ENCODE assay signal across 8 cellular contexts in genomic region chr10:75111367-75111905, GRCh38. TPM values are rescaled to one million over a fixed set of nuclear protein-coding genes. Genes with fewer than 3 reads are reported as not detected.
DNase-seq lines count a peak whose midpoint lies in the region; ATAC-seq, FAIRE-seq and TF ChIP-seq lines count a peak whose summit lies in the region.

Gene SAMD8 (plus strand): TSS chr10:75111656. CDS start chr10:75150529, 38,873 bp downstream.

- intact Hi-C loops in Right ventricle myocardium inferior (cut with DNase I) (loop anchor here (2.0 to 5.0 kb wide), 4 partner anchors 56 to 284 kb away; partner anchors contain the start of genes KAT6B and VDAC2), pancreas (cut with DNase I) (no loop called here)

- H3K9me3 ChIP-seq in pancreas (no peaks in the 10 kb centered on the region), thymus (ENCODE audit: control insufficient read depth) (no peaks in the 10 kb centered on the region)

- ATAC-seq in Right ventricle myocardium inferior (peak; percentile 93), pancreas (peak; percentile 89 to 93 (median 92))

- no peak for FAIRE-seq in pancreas (lab: Jason Lieb, UNC)

- H3K27me3 ChIP-seq in pancreas (no peaks in the 10 kb centered on the region), thymus (ENCODE audit: control insufficient read depth, insufficient read depth) (no peaks in the 10 kb centered on the region)

- TF ChIP-seq CTCF in pancreas (IDR thresholded peaks at IDR 0.05), result peak in 3 of 4 donors; percentile 21 to 30 (median 30)

- H3K4me3 ChIP-seq in pancreas (peak within 1 kb of the TSS; percentile 70 to 90 (median 78)), thymus (ENCODE audit: low read length) (peak within 1 kb of the TSS; percentile 88)

- H3K27ac ChIP-seq in pancreas (peak within 1 kb of the TSS; percentile 79 to 94 (median 87)), thymus (ENCODE audit: low read depth) (peak within 1 kb of the TSS; percentile 97)

- H3K36me3 ChIP-seq in pancreas (no peaks in the 10 kb centered on the region), thymus (ENCODE audit: control insufficient read depth, insufficient read depth) (no peaks in the 10 kb centered on the region)

- 1% methylated on average over 31 to 61 of the region's 61 CpGs for WGBS in pancreas, 2 donors
- WGBS in thymus, result under 1% methylated on average over 61 of the region's 61 CpGs

- DNase-seq in EL, result peak; percentile 97
- peak; percentile 95 for DNase-seq in H4 (ENCODE audit: low spot score)
- peak; percentile 64 for DNase-seq in NCI-H1048 (lab: John Stamatoyannopoulos, UW)
- peak; percentile 90 for DNase-seq in SW480 (ENCODE audit: low spot score)
- peak; percentile 95 for DNase-seq in activated naive CD8-positive, alpha-beta T cell treated with anti-CD3 and anti-CD28 coated beads, Interleukin-2, amount 50 U/mL, for 16 hours (ENCODE audit: low read depth, low spot score)
- DNase-seq in Right ventricle myocardium inferior (ENCODE audit: missing footprints), result peak; percentile 99
- peak; percentile 94 to 99 (median 96) for DNase-seq in pancreas

- H3K4me1 ChIP-seq in pancreas, result peaks cover 6 to 7% (median 6%) of the 10 kb centered on the region in 3 donors
- peaks cover 10% of the 10 kb centered on the region for H3K4me1 ChIP-seq in thymus (ENCODE audit: control insufficient read depth, insufficient read depth, low read length)

RNA-seq across cellular contexts. Expression of gene SAMD8, which starts in this region (rescaled TPM):
- 10.9 and 11.2 TPM in 2 replicates for total RNA-seq in H4 (2014; rRNA removed; shearing (Covaris generic))
- 21.9 TPM for total RNA-seq in Right ventricle myocardium inferior
- total RNA-seq in pancreas, result 10 to 100 TPM in 1 of 6 donors, 1 to 10 TPM in 5; 5.1 to 10.1 (median 6.4) TPM
- 1 to 10 TPM; 2.1 to 4.4 TPM for polyA plus RNA-seq in pancreas
- 13.1 TPM for polyA plus RNA-seq in thymus

Comparison
In these comparisons a context has a peak if more than half of its experiments do, and no peak if none do; other contexts are left out.
1. Peak in every context shown above with its lines: DNase-seq, ATAC-seq, H3K4me3 ChIP-seq and H3K27ac ChIP-seq.